1 cellular context compared by ENCODE assay signal in genomic region chr5:176387384-176387925, GRCh38.
TF ChIP-seq lines count a peak whose summit lies in the region.

No MANE protein-coding gene starts in this region.

TF ChIP-seq in H1, 55 proteins besides CTCF, POLR2A, EP300 and RAD21:
- TF ChIP-seq NRF1 (IDR thresholded peaks at IDR 0.05; ENCODE audit: low read depth, low read length) (no peak), CREB1 (IDR thresholded peaks at IDR 0.05) (no peak), JUND (IDR thresholded peaks at IDR 0.05; ENCODE audit: low read length) (no peak), MAFK (IDR thresholded peaks at IDR 0.05; ENCODE audit: low read depth, low read length) (no peak), EZH2 (IDR thresholded peaks at IDR 0.05; ENCODE audit: low read depth, low read length, severe bottlenecking) (no peak), SIX5 (IDR thresholded peaks at IDR 0.05; ENCODE audit: low read depth, low read length) (no peak), BRCA1 (IDR thresholded peaks at IDR 0.05; ENCODE audit: low read depth, low read length) (no peak), SP1 (IDR thresholded peaks at IDR 0.05; ENCODE audit: low read depth, low read length) (no peak), TBP (IDR thresholded peaks at IDR 0.05; ENCODE audit: low read depth, low read length) (no peak), SUZ12 (IDR thresholded peaks at IDR 0.05; ENCODE audit: low read length) (no peak), RBBP5 (IDR thresholded peaks at IDR 0.05; ENCODE audit: borderline replicate concordance, low read depth, low read length) (no peak), E2F6 (IDR thresholded peaks at IDR 0.05) (no peak), BACH1 (IDR thresholded peaks at IDR 0.05; ENCODE audit: low read length) (no peak), TEAD4 (IDR thresholded peaks at IDR 0.05; ENCODE audit: low read depth, low read length) (no peak), POU5F1 (IDR thresholded peaks at IDR 0.05; ENCODE audit: low read depth, low read length) (no peak), FOSL1 (IDR thresholded peaks at IDR 0.05; ENCODE audit: insufficient read depth, low read depth, low read length) (no peak), RXRA (IDR thresholded peaks at IDR 0.05; ENCODE audit: insufficient read depth, low read depth, low read length) (no peak), JUN (IDR thresholded peaks at IDR 0.05; ENCODE audit: low read depth, low read length) (no peak), HDAC6 (IDR thresholded peaks at IDR 0.05; ENCODE audit: low read depth, low read length) (no peak)
